Comparison of ENCODE assay signal across 1 cellular context in genomic region chr3:42247576-42248027, GRCh38.
A peak's percentile ranks its signal among the peaks of the same experiment; 100 is the strongest.
TF ChIP-seq lines count a peak whose summit lies in the region.

No MANE protein-coding gene starts in this region.

TF ChIP-seq in HepG2, 621 proteins besides CTCF, POLR2A, EP300 and RAD21 (continued from another document):
- peak; percentile 96 for TF ChIP-seq STAG1 (CRISPR knock-in tag; IDR thresholded peaks at IDR 0.05)
- no peak for TF ChIP-seq EED (CRISPR knock-in tag; IDR thresholded peaks at IDR 0.05)
- 0 out of 2 replicates have a peak, but pooled peaks have one; percentile 46 for TF ChIP-seq ZNF550 (CRISPR knock-in tag; IDR thresholded peaks at IDR 0.05; ENCODE audit: borderline replicate concordance)
- TF ChIP-seq, protein P1, sequence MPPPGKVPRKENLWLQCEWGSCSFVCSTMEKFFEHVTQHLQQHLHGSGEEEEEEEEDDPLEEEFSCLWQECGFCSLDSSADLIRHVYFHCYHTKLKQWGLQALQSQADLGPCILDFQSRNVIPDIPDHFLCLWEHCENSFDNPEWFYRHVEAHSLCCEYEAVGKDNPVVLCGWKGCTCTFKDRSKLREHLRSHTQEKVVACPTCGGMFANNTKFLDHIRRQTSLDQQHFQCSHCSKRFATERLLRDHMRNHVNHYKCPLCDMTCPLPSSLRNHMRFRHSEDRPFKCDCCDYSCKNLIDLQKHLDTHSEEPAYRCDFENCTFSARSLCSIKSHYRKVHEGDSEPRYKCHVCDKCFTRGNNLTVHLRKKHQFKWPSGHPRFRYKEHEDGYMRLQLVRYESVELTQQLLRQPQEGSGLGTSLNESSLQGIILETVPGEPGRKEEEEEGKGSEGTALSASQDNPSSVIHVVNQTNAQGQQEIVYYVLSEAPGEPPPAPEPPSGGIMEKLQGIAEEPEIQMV (CRISPR knock-in tag; IDR thresholded peaks at IDR 0.05; ENCODE audit: low read depth) = 0 out of 2 replicates have a peak, but pooled peaks have one; percentile 32
